12 cellular contexts compared by ENCODE assay signal in the genomic region with DNA sequence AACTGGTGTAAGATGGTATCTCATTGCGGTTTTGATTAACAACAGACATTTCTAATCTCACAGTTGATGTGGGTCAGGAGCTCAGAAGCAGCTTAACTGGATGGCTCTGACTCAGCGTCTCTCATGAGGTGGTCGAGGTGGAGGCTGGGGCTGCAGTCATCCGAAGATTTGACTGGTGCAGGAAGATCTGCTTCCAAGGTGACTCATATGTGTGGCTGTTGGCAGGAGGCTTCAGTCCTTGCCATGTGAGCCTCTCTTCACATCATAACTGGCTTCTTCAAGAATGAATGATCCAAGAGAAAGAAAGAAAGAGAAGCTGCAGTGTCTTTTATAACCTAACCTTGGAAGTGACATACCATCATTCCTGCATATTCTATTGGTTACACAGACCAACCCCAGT.
DNase-seq lines count a peak whose midpoint lies in the region; ATAC-seq and TF ChIP-seq lines count a peak whose summit lies in the region.
"Had no signal": no experiment of that assay in that cellular context is flagged by ENCODE, and none has a peak within 500 bp of the region (broad histone marks: within the 10 kb centered on the region; RNA-seq: fewer than 3 reads in every experiment).

No MANE protein-coding gene starts in this region.

- peak; percentile 31 for DNase-seq in activated T-cell treated with anti-CD3 and anti-CD28 coated beads, Interleukin-2, amount 50 U/mL, for 24 hours
- no peak for DNase-seq in activated T-cell treated with anti-CD3 and anti-CD28 coated beads, Interleukin-2, amount 50 U/mL, for 48 hours
- peak; percentile 33 for DNase-seq in OCI-M1 (lab: John Stamatoyannopoulos, UW)
- peak; percentile 28 to 82 for DNase-seq in cardiac fibroblast (ENCODE audit: low read depth in 2 of 2)
- peak; percentile 22 for DNase-seq in spleen
- DNase-seq in DMS79 treated with DMSO at 0.1 percent for 48 hours (lab: John Stamatoyannopoulos, UW) = no peak
- DNase-seq: activated CD4-positive, alpha-beta T cell treated with anti-CD3 and anti-CD28 coated beads, Interleukin-2, amount 10 ng/mL, durations not matched to agents 7 days and 5 days; NCI-H1092 had no signal

- H3K4me1 ChIP-seq in spleen = peaks cover 0 to 7% (median 0%) of the 10 kb centered on the region in 6 donors
- H3K4me1 ChIP-seq: neural progenitor cell had no signal

- intact Hi-C loops in spleen (cut with DNase I; ENCODE audit: low total_unique reads) = no loop called here

- no peaks in the 10 kb centered on the region for H3K36me3 Mint-ChIP-seq in activated T-cell treated with anti-CD3 and anti-CD28 coated beads, Interleukin-2, amount 50 U/mL, for 24 hours (ENCODE audit: low read depth)

- 78 to 91% (median 89%) methylated on average over 4 of the region's 4 CpGs for WGBS in spleen, 5 donors

- H3K4me3 ChIP-seq in cardiac fibroblast (replicated peaks in 1 of 2; ENCODE audit: low read depth in 2 of 2, low read length in 2 of 2) (no peak overlapping the region), spleen (no peak overlapping the region)
- H3K4me3 ChIP-seq: dorsolateral prefrontal cortex, neural progenitor cell had no signal

- peaks cover 6% of the 10 kb centered on the region for H3K4me1 Mint-ChIP-seq in activated T-cell treated with anti-CD3 and anti-CD28 coated beads, Interleukin-2, amount 50 U/mL, for 24 hours (ENCODE audit: low read depth)

- H3K9me3 ChIP-seq in spleen = peaks cover 0 to 8% (median 4%) of the 10 kb centered on the region in 8 donors

- no peaks in the 10 kb centered on the region for H3K27me3 ChIP-seq in spleen (replicated peaks in 1 of 7)
- H3K27me3 ChIP-seq: dorsolateral prefrontal cortex, neural progenitor cell had no signal

- H3K9me3 Mint-ChIP-seq in activated T-cell treated with anti-CD3 and anti-CD28 coated beads, Interleukin-2, amount 50 U/mL, for 24 hours = peaks cover under 1% of the 10 kb centered on the region

- no peak overlapping the region for H3K27ac Mint-ChIP-seq in activated T-cell treated with anti-CD3 and anti-CD28 coated beads, Interleukin-2, amount 50 U/mL, for 24 hours
- H3K27ac Mint-ChIP-seq: activated CD4-positive, alpha-beta T cell treated with anti-CD3 and anti-CD28 coated beads, Interleukin-2, amount 10 ng/mL, durations not matched to agents 7 days and 5 days; neural progenitor cell had no signal

- H3K4me3 Mint-ChIP-seq in activated T-cell treated with anti-CD3 and anti-CD28 coated beads, Interleukin-2, amount 50 U/mL, for 24 hours = no peak overlapping the region
- H3K4me3 Mint-ChIP-seq: activated CD4-positive, alpha-beta T cell treated with anti-CD3 and anti-CD28 coated beads, Interleukin-2, amount 10 ng/mL, durations not matched to agents 7 days and 5 days; neural progenitor cell had no signal

- TF ChIP-seq CTCF in cardiac fibroblast (IDR thresholded peaks at IDR 0.05; ENCODE audit: low read depth, low read length) (no peak), spleen (IDR thresholded peaks at IDR 0.05 in 8 of 11, conservative IDR thresholded peaks at IDR 0.05 in 3 of 11) (no peak)

- TF ChIP-seq POLR2A in spleen (IDR thresholded peaks at IDR 0.05) = no peak

- H3K27me3 Mint-ChIP-seq in activated T-cell treated with anti-CD3 and anti-CD28 coated beads, Interleukin-2, amount 50 U/mL, for 24 hours = no peaks in the 10 kb centered on the region
- H3K27me3 Mint-ChIP-seq: activated CD4-positive, alpha-beta T cell treated with anti-CD3 and anti-CD28 coated beads, Interleukin-2, amount 10 ng/mL, durations not matched to agents 7 days and 5 days had no signal

- ATAC-seq in GM18870 (IDR thresholded peaks at IDR 0.05; ENCODE audit: unreplicated experiment) = no peak
- ATAC-seq in GM19035 (IDR thresholded peaks at IDR 0.05; ENCODE audit: unreplicated experiment) = no peak

- H3K36me3 ChIP-seq in spleen = no peaks in the 10 kb centered on the region
- H3K36me3 ChIP-seq: neural progenitor cell had no signal

- no peak overlapping the region for H3K27ac ChIP-seq in spleen
- H3K27ac ChIP-seq: dorsolateral prefrontal cortex, neural progenitor cell had no signal

Comparison
In these comparisons a context has a peak if more than half of its experiments do, and no peak if none do; other contexts are left out.
1. DNase-seq: peak in activated T-cell treated with anti-CD3 and anti-CD28 coated beads, Interleukin-2, amount 50 U/mL, for 24 hours (single experiment), OCI-M1 (single experiment), cardiac fibroblast (2 of 2) and spleen (single experiment); none in activated T-cell treated with anti-CD3 and anti-CD28 coated beads, Interleukin-2, amount 50 U/mL, for 48 hours (0 of 2) and DMS79 treated with DMSO at 0.1 percent for 48 hours (single experiment).